Comparison of ENCODE assay signal across 1 cellular context in genomic region chr14:68486809-68487208, GRCh38.
TF ChIP-seq lines count a peak whose summit lies in the region.

No MANE protein-coding gene starts in this region.

TF ChIP-seq in H1, 55 proteins besides CTCF, POLR2A, EP300 and RAD21:
- TF ChIP-seq PHF8 (conservative IDR thresholded peaks at IDR 0.05; ENCODE audit: low read depth, low read length) (no peak), POU5F1 (IDR thresholded peaks at IDR 0.05; ENCODE audit: low read depth, low read length) (no peak), E2F6 (IDR thresholded peaks at IDR 0.05) (no peak), YY1 (IDR thresholded peaks at IDR 0.05; ENCODE audit: low read depth, low read length) (no peak), SIN3A (conservative IDR thresholded peaks at IDR 0.05 in 1 of 2, IDR thresholded peaks at IDR 0.05 in 1 of 2; ENCODE audit: low read depth in 1 of 2, low read length in 2 of 2) (no peak), BRCA1 (IDR thresholded peaks at IDR 0.05; ENCODE audit: low read depth, low read length) (no peak), TCF12 (IDR thresholded peaks at IDR 0.05; ENCODE audit: low read depth, low read length) (no peak), SP2 (IDR thresholded peaks at IDR 0.05; ENCODE audit: low read length) (no peak), NANOG (IDR thresholded peaks at IDR 0.05; ENCODE audit: insufficient read depth, low read depth, low read length, poor library complexity, severe bottlenecking) (no peak), CBX5 (IDR thresholded peaks at IDR 0.05; ENCODE audit: low read depth, low read length) (no peak), MAFK (IDR thresholded peaks at IDR 0.05; ENCODE audit: low read depth, low read length) (no peak)
- TF ChIP-seq, protein P1, sequence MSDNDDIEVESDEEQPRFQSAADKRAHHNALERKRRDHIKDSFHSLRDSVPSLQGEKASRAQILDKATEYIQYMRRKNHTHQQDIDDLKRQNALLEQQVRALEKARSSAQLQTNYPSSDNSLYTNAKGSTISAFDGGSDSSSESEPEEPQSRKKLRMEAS (IDR thresholded peaks at IDR 0.05): no peak
